Comparison of ENCODE assay signal across 2 cellular contexts in the genomic region with DNA sequence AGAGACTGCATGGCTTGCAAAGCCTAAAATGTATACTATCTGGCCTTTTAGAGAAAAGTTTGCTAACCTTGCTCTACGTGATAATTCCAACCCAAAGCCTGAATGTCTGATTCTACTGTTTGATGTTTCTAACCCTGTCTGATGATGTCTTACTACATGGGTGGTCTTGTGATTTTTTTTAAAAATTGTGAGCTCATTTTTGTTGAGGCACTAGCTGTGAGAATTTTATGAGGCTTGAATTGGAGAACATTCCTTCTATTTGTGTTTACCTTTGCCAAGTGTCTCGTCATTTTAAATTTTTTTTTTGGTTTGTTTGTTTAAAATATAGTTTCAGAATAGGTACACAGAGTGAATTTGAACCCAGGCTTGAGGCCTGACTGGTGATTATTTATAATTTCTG.
A peak's percentile ranks its signal among the peaks of the same experiment; 100 is the strongest.
TF ChIP-seq lines count a peak whose summit lies in the region.

No MANE protein-coding gene starts in this region.

TF ChIP-seq in HEK293, 187 proteins besides CTCF, POLR2A, EP300 and RAD21:
- TF ChIP-seq SETDB1 (IDR thresholded peaks at IDR 0.05; ENCODE audit: insufficient read length, low read length) (peak; percentile 64), ZNF335 (tag by site-specific recombination; conservative IDR thresholded peaks at IDR 0.05) (no peak)

TF ChIP-seq in K562, 482 proteins besides CTCF, POLR2A, EP300 and RAD21:
- TF ChIP-seq ATF2 (CRISPR knock-in tag; IDR thresholded peaks at IDR 0.05), result no peak
- TF ChIP-seq TRIM28 (IDR thresholded peaks at IDR 0.05), result no peak
- no peak for TF ChIP-seq CCAR2 (IDR thresholded peaks at IDR 0.05; ENCODE audit: low read depth, low read length)
- no peak for TF ChIP-seq MYNN (IDR thresholded peaks at IDR 0.05)
- no peak for TF ChIP-seq MYNN (CRISPR knock-in tag; IDR thresholded peaks at IDR 0.05)
- TF ChIP-seq ZNF407 (IDR thresholded peaks at IDR 0.05; ENCODE audit: low read depth), result no peak
- TF ChIP-seq, protein P1, sequence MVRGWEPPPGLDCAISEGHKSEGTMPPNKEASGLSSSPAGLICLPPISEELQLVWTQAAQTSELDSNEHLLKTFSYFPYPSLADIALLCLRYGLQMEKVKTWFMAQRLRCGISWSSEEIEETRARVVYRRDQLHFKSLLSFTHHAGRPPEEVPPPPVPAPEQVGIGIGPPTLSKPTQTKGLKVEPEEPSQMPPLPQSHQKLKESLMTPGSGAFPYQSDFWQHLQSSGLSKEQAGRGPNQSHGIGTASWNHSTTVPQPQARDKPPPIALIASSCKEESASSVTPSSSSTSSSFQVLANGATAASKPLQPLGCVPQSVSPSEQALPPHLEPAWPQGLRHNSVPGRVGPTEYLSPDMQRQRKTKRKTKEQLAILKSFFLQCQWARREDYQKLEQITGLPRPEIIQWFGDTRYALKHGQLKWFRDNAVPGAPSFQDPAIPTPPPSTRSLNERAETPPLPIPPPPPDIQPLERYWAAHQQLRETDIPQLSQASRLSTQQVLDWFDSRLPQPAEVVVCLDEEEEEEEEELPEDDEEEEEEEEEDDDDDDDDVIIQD (CRISPR knock-in tag; IDR thresholded peaks at IDR 0.05), result no peak
- no peak for TF ChIP-seq SNRNP70 (optimal IDR thresholded peaks at IDR 0.05; ENCODE audit: low read depth, low read length)
- no peak for TF ChIP-seq BCL6 (CRISPR knock-in tag; IDR thresholded peaks at IDR 0.05)
- TF ChIP-seq LARP7 (IDR thresholded peaks at IDR 0.05), result no peak
- TF ChIP-seq ZFP36 (IDR thresholded peaks at IDR 0.05; ENCODE audit: low read depth, low read length, partially characterized antibody), result no peak
- no peak for TF ChIP-seq ATF1 (CRISPR knock-in tag; IDR thresholded peaks at IDR 0.05)
- TF ChIP-seq ATF1 (tag; IDR thresholded peaks at IDR 0.05), result no peak
- no peak for TF ChIP-seq ZNF512 (tag; IDR thresholded peaks at IDR 0.05)
- TF ChIP-seq CCNT2 (IDR thresholded peaks at IDR 0.05; ENCODE audit: borderline replicate concordance, extremely low read depth, insufficient read length, low read depth, low read length), result no peak
- TF ChIP-seq TAF9B (IDR thresholded peaks at IDR 0.05; ENCODE audit: partially characterized antibody), result no peak
- TF ChIP-seq SRSF3 (IDR thresholded peaks at IDR 0.05; ENCODE audit: insufficient read depth, low read length), result no peak
- no peak for TF ChIP-seq GTF2E2 (tag; IDR thresholded peaks at IDR 0.05)
- TF ChIP-seq RBM39 (optimal IDR thresholded peaks at IDR 0.05; ENCODE audit: low read depth, low read length), result no peak
- no peak for TF ChIP-seq MCM3 (IDR thresholded peaks at IDR 0.05)
- TF ChIP-seq GTF2F1 (IDR thresholded peaks at IDR 0.05; ENCODE audit: low read depth, low read length), result no peak
